23 cellular contexts compared by ENCODE assay signal in the genomic region with DNA sequence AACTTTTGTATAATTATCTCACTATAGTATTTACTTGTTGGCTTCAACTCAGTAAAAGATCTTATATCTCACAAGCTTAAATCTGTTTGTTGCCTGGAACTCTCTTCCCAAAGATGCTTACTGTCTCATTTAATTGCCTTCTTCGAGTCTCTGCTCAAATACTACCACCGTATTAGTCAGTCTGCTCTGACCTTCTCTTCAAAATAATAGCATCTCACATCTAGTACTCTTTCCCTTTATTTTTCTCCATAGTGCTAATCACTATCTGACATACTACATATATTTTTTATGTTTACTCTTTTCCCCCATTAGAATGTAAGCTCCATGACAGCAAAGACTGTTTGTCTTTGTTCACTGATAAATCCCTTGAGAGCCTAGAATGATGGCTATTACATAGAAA. TPM values are rescaled to one million over a fixed set of nuclear protein-coding genes. Genes with fewer than 3 reads are reported as not detected.
"Had no signal": no experiment of that assay in that cellular context is flagged by ENCODE, and none has a peak within 500 bp of the region (broad histone marks: within the 10 kb centered on the region; RNA-seq: fewer than 3 reads in every experiment).

No MANE protein-coding gene starts in this region.

- H3K36me3 ChIP-seq: breast epithelium had no signal

- H3K4me1 Mint-ChIP-seq: activated B cell treated with CpG ODN at 0.5 μM for 24 hours; activated CD4-positive, alpha-beta T cell treated with anti-CD3 and anti-CD28 coated beads for 36 hours; neural crest cell had no signal

- H3K27ac ChIP-seq: breast epithelium, esophagus muscularis mucosa, foreskin keratinocyte, heart left ventricle, right atrium auricular region, transverse colon had no signal

- H3K4me3 ChIP-seq: breast epithelium, esophagus muscularis mucosa, heart left ventricle, right atrium auricular region, transverse colon had no signal

- DNase-seq: activated B cell treated with CpG ODN at 0.5 μM for 24 hours; activated CD4-positive, alpha-beta T cell treated with anti-CD3 and anti-CD28 coated beads for 36 hours; activated effector memory CD4-positive, alpha-beta T cell treated with Interleukin-2 at 50 U/mL for 16 hours; activated naive CD4-positive, alpha-beta T cell treated with Interleukin-2 at 50 U/mL for 16 hours; activated naive CD8-positive, alpha-beta T cell treated with anti-CD3 and anti-CD28 coated beads, Interleukin-2, amount 10 ng/mL, durations not matched to agents 7 days and 5 days; activated T-cell treated with anti-CD3 and anti-CD28 coated beads for 4 hours; activated T-cell treated with anti-CD3 and anti-CD28 coated beads, Interleukin-2, amount 50 U/mL, for 72 hours; central memory CD4-positive, alpha-beta T cell; foreskin keratinocyte; heart left ventricle; midbrain; naive thymus-derived CD4-positive, alpha-beta T cell; nucleus accumbens; stimulated activated CD4-positive, alpha-beta T cell treated with anti-CD3 and anti-CD28 coated beads, Interleukin-15, amount 100 ng/mL, for 24 hours; stimulated activated CD4-positive, alpha-beta T cell treated with anti-CD3 and anti-CD28 coated beads, Interleukin-2, amount 100 ng/mL, for 24 hours; stimulated activated naive CD4-positive, alpha-beta T cell treated with Interleukin-2 at 50 U/mL for 16 hours; transverse colon had no signal

- H3K27ac Mint-ChIP-seq: activated B cell treated with CpG ODN at 0.5 μM for 24 hours; activated CD4-positive, alpha-beta T cell treated with anti-CD3 and anti-CD28 coated beads for 36 hours; activated naive CD8-positive, alpha-beta T cell treated with anti-CD3 and anti-CD28 coated beads, Interleukin-2, amount 10 ng/mL, durations not matched to agents 7 days and 5 days; activated T-cell treated with anti-CD3 and anti-CD28 coated beads, Interleukin-2, amount 50 U/mL, for 72 hours; naive thymus-derived CD4-positive, alpha-beta T cell; T-helper 1 cell treated with Interleukin-12 subunit alpha and Interleukin-12 subunit beta and Interleukin-4 antibody, amounts not matched to agents 30 μg/mL and 1 μg/mL, for 36 hours had no signal

- H3K27me3 ChIP-seq: breast epithelium, esophagus muscularis mucosa, foreskin keratinocyte, heart left ventricle, right atrium auricular region, transverse colon had no signal

- H3K4me3 Mint-ChIP-seq: activated B cell treated with CpG ODN at 0.5 μM for 24 hours; activated CD4-positive, alpha-beta T cell treated with anti-CD3 and anti-CD28 coated beads for 36 hours; activated naive CD8-positive, alpha-beta T cell treated with anti-CD3 and anti-CD28 coated beads, Interleukin-2, amount 10 ng/mL, durations not matched to agents 7 days and 5 days; activated T-cell treated with anti-CD3 and anti-CD28 coated beads, Interleukin-2, amount 50 U/mL, for 72 hours; naive thymus-derived CD4-positive, alpha-beta T cell; neural crest cell; T-helper 1 cell treated with Interleukin-12 subunit alpha and Interleukin-12 subunit beta and Interleukin-4 antibody, amounts not matched to agents 30 μg/mL and 1 μg/mL, for 36 hours had no signal

- ATAC-seq: activated CD4-positive, alpha-beta T cell treated with anti-CD3 and anti-CD28 coated beads for 36 hours; activated T-cell treated with anti-CD3 and anti-CD28 coated beads, Interleukin-2, amount 50 U/mL, for 72 hours; foreskin keratinocyte; heart left ventricle; naive thymus-derived CD4-positive, alpha-beta T cell had no signal

- H3K9me3 Mint-ChIP-seq: activated B cell treated with CpG ODN at 0.5 μM for 24 hours; activated naive CD8-positive, alpha-beta T cell treated with anti-CD3 and anti-CD28 coated beads, Interleukin-2, amount 10 ng/mL, durations not matched to agents 7 days and 5 days; activated T-cell treated with anti-CD3 and anti-CD28 coated beads, Interleukin-2, amount 50 U/mL, for 72 hours; naive thymus-derived CD4-positive, alpha-beta T cell; neural crest cell; T-helper 1 cell treated with Interleukin-12 subunit alpha and Interleukin-12 subunit beta and Interleukin-4 antibody, amounts not matched to agents 30 μg/mL and 1 μg/mL, for 36 hours had no signal

- H3K27me3 Mint-ChIP-seq: activated B cell treated with CpG ODN at 0.5 μM for 24 hours; activated CD4-positive, alpha-beta T cell treated with anti-CD3 and anti-CD28 coated beads for 36 hours; activated naive CD8-positive, alpha-beta T cell treated with anti-CD3 and anti-CD28 coated beads, Interleukin-2, amount 10 ng/mL, durations not matched to agents 7 days and 5 days; naive thymus-derived CD4-positive, alpha-beta T cell had no signal

- H3K4me1 ChIP-seq: breast epithelium, esophagus muscularis mucosa, heart left ventricle, right atrium auricular region, transverse colon had no signal

- H3K9me3 ChIP-seq: breast epithelium, esophagus muscularis mucosa, heart left ventricle, right atrium auricular region, transverse colon had no signal

RNA-seq across cellular contexts. Expression of gene MPP4, which starts 10.6 kb away (rescaled TPM):
- total RNA-seq: activated B cell treated with CpG ODN at 0.5 μM for 24 hours; activated CD4-positive, alpha-beta T cell treated with anti-CD3 and anti-CD28 coated beads for 36 hours; activated naive CD8-positive, alpha-beta T cell treated with anti-CD3 and anti-CD28 coated beads, Interleukin-2, amount 10 ng/mL, durations not matched to agents 7 days and 5 days; activated T-cell treated with anti-CD3 and anti-CD28 coated beads, Interleukin-2, amount 50 U/mL, for 72 hours; kidney epithelial cell; transverse colon had no signal
- polyA plus RNA-seq: naive thymus-derived CD4-positive, alpha-beta T cell had no signal
